Comparison of ENCODE assay signal across 8 cellular contexts in genomic region chr14:74913986-74914573, GRCh38. TPM values are rescaled to one million over a fixed set of nuclear protein-coding genes. Genes with fewer than 3 reads are reported as not detected.
DNase-seq lines count a peak whose midpoint lies in the region; ATAC-seq and TF ChIP-seq lines count a peak whose summit lies in the region.

No MANE protein-coding gene starts in this region.

- in situ Hi-C loops in ACHN (cut with HindIII; ENCODE audit: low pct_ligation_motif_present, low pct_unique_long_range_greater_than_20kb, low sequenced_read_pairs), result no loop called here

- peaks cover 0 to 7% (median 0%) of the 10 kb centered on the region in 4 donors for H3K4me1 ChIP-seq in right lobe of liver
- H3K4me1 ChIP-seq in aorta (ENCODE audit: control insufficient read depth in 1 of 2, insufficient read depth in 2 of 2, low read length in 2 of 2), result no peaks in the 10 kb centered on the region

- H3K9me3 ChIP-seq in right lobe of liver, result no peaks in the 10 kb centered on the region
- H3K9me3 ChIP-seq in aorta (ENCODE audit: control insufficient read depth, low read length), result no peaks in the 10 kb centered on the region

- H3K36me3 ChIP-seq in right lobe of liver (no peaks in the 10 kb centered on the region), aorta (ENCODE audit: control insufficient read depth in 1 of 2, insufficient read depth in 2 of 2, low read length in 1 of 2) (no peaks in the 10 kb centered on the region)

- H3K27me3 ChIP-seq in right lobe of liver, result no peaks in the 10 kb centered on the region
- no peaks in the 10 kb centered on the region for H3K27me3 ChIP-seq in aorta (ENCODE audit: control insufficient read depth in 1 of 2, insufficient read depth in 2 of 2, low read length in 1 of 2)

- ATAC-seq in right lobe of liver (peak; percentile 84 to 92 (median 89)), aorta (ENCODE audit: low FRiP score) (peak; percentile 78), HG03520 (IDR thresholded peaks at IDR 0.05; ENCODE audit: unreplicated experiment) (no peak)

- intact Hi-C loops in right lobe of liver (cut with DNase I) (no loop called here), aorta (cut with DNase I) (loop anchor here (5.0 kb wide), 2 partner anchors 33 to 173 kb away; no protein-coding TSS in a partner anchor)

- H3K4me3 ChIP-seq in GM12864 (ENCODE audit: low read depth, low read length) (no peak overlapping the region), right lobe of liver (no peak overlapping the region), aorta (ENCODE audit: low read length in 2 of 2) (no peak overlapping the region)

- WGBS in right lobe of liver (ENCODE audit: insufficient coverage, low coverage, low lambda C conversion rate, missing lambda C conversion rate), result 22% methylated on average over 4 of the region's 6 CpGs
- WGBS in aorta, 2 donors, result 31 to 32% methylated on average over 6 of the region's 6 CpGs

- H3K27ac ChIP-seq in right lobe of liver, result no peak overlapping the region
- no peak overlapping the region for H3K27ac ChIP-seq in aorta (ENCODE audit: low read depth in 1 of 2, low read length in 2 of 2)

- no peak for TF ChIP-seq POLR2A in right lobe of liver (IDR thresholded peaks at IDR 0.05)

- peak; percentile 64 for TF ChIP-seq CTCF in GM12864 (IDR thresholded peaks at IDR 0.05; ENCODE audit: low read depth, low read length, missing control alignments)
- peak; percentile 66 to 82 (median 73) for TF ChIP-seq CTCF in right lobe of liver (IDR thresholded peaks at IDR 0.05)

- peak; percentile 57 for DNase-seq in ACHN
- no peak for DNase-seq in GM12864 (ENCODE audit: low read depth)
- DNase-seq in OCI-M1 (lab: John Stamatoyannopoulos, UW), result peak; percentile 39
- DNase-seq in dermis microvascular lymphatic vessel endothelial cell (ENCODE audit: low read depth in 2 of 2), result peak; percentile 64 to 77
- peak; percentile 71 to 74 (median 72) for DNase-seq in right lobe of liver
- DNase-seq in aorta, result peak; percentile 30 to 86
- no peak for DNase-seq in NCI-H1105 (lab: John Stamatoyannopoulos, UW)

RNA-seq across cellular contexts. Expression of gene RPS6KL1, which starts 9.0 kb away (rescaled TPM):
- total RNA-seq in dermis microvascular lymphatic vessel endothelial cell (5.6 and 6.6 TPM in 2 replicates), right lobe of liver (1 to 10 TPM; 3.9 to 7.9 (median 4.9) TPM), aorta (10 to 100 TPM; 12.6 to 17.3 TPM)
- 10 to 100 TPM in 1 of 2 donors, 1 to 10 TPM in 1; 3.3 to 13.8 TPM for polyA plus RNA-seq in aorta

RNA-seq across cellular contexts. Expression of gene DLST, which starts 32.4 kb away (rescaled TPM):
- total RNA-seq in dermis microvascular lymphatic vessel endothelial cell, result 41.5 and 49.9 TPM in 2 replicates
- 100 to 1,000 TPM in 1 of 6 experiments, 10 to 100 TPM in 5; 63.8 to 112 (median 68.8) TPM for total RNA-seq in right lobe of liver
- total RNA-seq in aorta, result 10 to 100 TPM; 76.1 to 80.3 TPM
- polyA plus RNA-seq in aorta, result 10 to 100 TPM; 34.7 to 69.4 TPM

RNA-seq across cellular contexts. Expression of gene PROX2, which starts 38.1 kb away (rescaled TPM):
- not detected in 2 replicates for total RNA-seq in dermis microvascular lymphatic vessel endothelial cell
- not detected for total RNA-seq in right lobe of liver
- total RNA-seq in aorta, result not detected
- polyA plus RNA-seq in aorta, result not detected

RNA-seq across cellular contexts. Expression of gene PGF, which starts 41.3 kb away (rescaled TPM):
- total RNA-seq in dermis microvascular lymphatic vessel endothelial cell (34.1 and 44.8 TPM in 2 replicates), right lobe of liver (1 to 10 TPM in 5 of 6 experiments, under 1 TPM in 1; 0.55 to 4.2 (median 2.1) TPM), aorta (10 to 100 TPM; 29.1 to 33.7 TPM)
- polyA plus RNA-seq in aorta, result 10 to 100 TPM in 1 of 2 donors, 1 to 10 TPM in 1; 7.6 to 16.3 TPM

Comparison
In these comparisons a context has a peak if more than half of its experiments do, and no peak if none do; other contexts are left out.
1. DNase-seq: peak in ACHN (single experiment), OCI-M1 (single experiment), dermis microvascular lymphatic vessel endothelial cell (2 of 2), right lobe of liver (3 of 3) and aorta (2 of 2); none in GM12864 (single experiment) and NCI-H1105 (single experiment).
2. intact Hi-C loops: an anchor here in aorta (5.0 kb wide); none called in right lobe of liver.